ENCODE assay signal across 8 cellular contexts in the genomic region with DNA sequence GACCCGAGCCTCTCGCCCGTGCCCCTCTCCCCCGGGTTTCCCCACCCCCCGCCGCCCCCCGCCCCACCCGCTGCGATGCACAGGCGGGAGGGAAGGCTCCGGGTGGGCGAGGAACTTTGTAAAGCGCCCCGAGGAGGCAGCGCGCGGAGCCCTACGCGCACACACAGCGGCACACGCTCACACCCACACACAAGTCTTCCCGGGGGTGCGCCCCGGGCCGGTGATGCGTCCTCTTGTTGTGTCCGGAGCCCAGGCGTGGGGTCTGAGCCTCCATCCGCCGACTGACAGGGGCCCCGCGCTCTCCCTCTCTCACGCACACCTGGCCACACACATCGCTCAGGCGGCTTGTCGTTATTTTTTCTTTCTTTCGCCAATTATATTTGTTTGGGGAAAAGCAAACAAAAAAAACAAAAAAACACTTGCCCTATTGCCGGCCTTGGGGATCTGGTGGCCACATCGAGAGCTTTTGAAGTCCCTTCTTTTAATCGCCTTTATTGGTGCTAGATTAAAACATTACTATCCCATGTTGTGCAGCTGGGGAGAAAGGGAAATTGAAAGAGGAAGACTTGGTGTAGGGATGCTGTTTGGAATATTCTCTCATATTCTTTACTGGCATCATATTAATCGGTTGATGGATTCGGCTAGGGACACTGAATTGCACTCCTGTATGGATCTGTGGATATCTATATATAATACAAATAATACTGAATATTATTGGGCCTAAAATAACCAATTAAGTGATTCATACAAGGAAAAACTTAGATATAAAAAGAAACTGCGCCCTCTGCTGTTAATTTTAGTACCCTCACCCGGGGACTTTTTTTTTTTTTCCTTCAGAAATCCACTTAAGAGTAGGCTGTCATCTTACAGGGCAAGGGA. TPM values are rescaled to one million over a fixed set of nuclear protein-coding genes. Genes with fewer than 3 reads are reported as not detected.
DNase-seq lines count a peak whose midpoint lies in the region; ATAC-seq and TF ChIP-seq lines count a peak whose summit lies in the region.

No MANE protein-coding gene starts in this region.

- peak overlapping the region; percentile 38 for H3K4me3 ChIP-seq in colonic mucosa
- H3K4me3 ChIP-seq in kidney epithelial cell (ENCODE audit: low read depth, low read length), result peak overlapping the region; percentile 85

- H3K4me1 Mint-ChIP-seq in CD4-positive, alpha-beta T cell (ENCODE audit: low read depth), result peaks cover 24% of the 10 kb centered on the region

- no peaks in the 10 kb centered on the region for H3K9me3 ChIP-seq in CD4-positive, alpha-beta T cell (ENCODE audit: control insufficient read depth, low read length)
- no peaks in the 10 kb centered on the region for H3K9me3 ChIP-seq in colonic mucosa

- peaks cover 83% of the 10 kb centered on the region for H3K27me3 Mint-ChIP-seq in CD4-positive, alpha-beta T cell

- no peaks in the 10 kb centered on the region for H3K9me3 Mint-ChIP-seq in CD4-positive, alpha-beta T cell

- H3K36me3 ChIP-seq in colonic mucosa (no peaks in the 10 kb centered on the region), kidney epithelial cell (ENCODE audit: control insufficient read depth, insufficient read depth, low read length) (no peaks in the 10 kb centered on the region)

- no peak for DNase-seq in CD4-positive, alpha-beta T cell
- DNase-seq in SK-MEL-5 (ENCODE audit: low read depth, low spot score), result peak; percentile 56
- DNase-seq in colonic mucosa, result peak; percentile 20
- DNase-seq in kidney epithelial cell (ENCODE audit: low read depth), result no peak
- peak; percentile 24 for DNase-seq in stimulated activated CD4-positive, alpha-beta T cell treated with anti-CD3 and anti-CD28 coated beads, Interleukin-4, amount 100 ng/mL, for 1 hour
- DNase-seq in NCI-H187 treated with DMSO at 0.1 percent for 48 hours (lab: John Stamatoyannopoulos, UW), result no peak

- CTCF ChIA-PET in CD4-positive, alpha-beta T cell (lab: Charles Lee), result interaction anchor here (0.6 kb wide), 1 partner anchor 125 kb away, joined by 4 read pairs; no protein-coding TSS in a partner anchor

- ATAC-seq in CD4-positive, alpha-beta T cell (ENCODE audit: poor library complexity), result no peak
- ATAC-seq in GM19351 (IDR thresholded peaks at IDR 0.05; ENCODE audit: unreplicated experiment), result peak; percentile 55

- peaks cover 77% of the 10 kb centered on the region for H3K27me3 ChIP-seq in CD4-positive, alpha-beta T cell (ENCODE audit: control insufficient read depth, insufficient read depth, low read length)
- peaks cover 21% of the 10 kb centered on the region for H3K27me3 ChIP-seq in colonic mucosa
- no peaks in the 10 kb centered on the region for H3K27me3 ChIP-seq in kidney epithelial cell (ENCODE audit: control insufficient read depth, insufficient read depth, low read length)

- H3K27ac ChIP-seq in CD4-positive, alpha-beta T cell (ENCODE audit: low read depth, low read length), result no peak overlapping the region
- no peak overlapping the region for H3K27ac ChIP-seq in colonic mucosa

- no peaks in the 10 kb centered on the region for H3K36me3 Mint-ChIP-seq in CD4-positive, alpha-beta T cell (ENCODE audit: low read depth)

- no peak overlapping the region for H3K9ac ChIP-seq in colonic mucosa (ENCODE audit: low read depth in 2 of 2, low read length in 2 of 2)

- H3K27ac Mint-ChIP-seq in CD4-positive, alpha-beta T cell, result no peak overlapping the region

- TF ChIP-seq CTCF in CD4-positive, alpha-beta T cell (IDR thresholded peaks at IDR 0.05), result peak; percentile 72
- peak; percentile 71 for TF ChIP-seq CTCF in LNCAP (IDR thresholded peaks at IDR 0.05)
- TF ChIP-seq CTCF in colonic mucosa (IDR thresholded peaks at IDR 0.05), result peak; percentile 67
- TF ChIP-seq CTCF in kidney epithelial cell (IDR thresholded peaks at IDR 0.05; ENCODE audit: insufficient read depth, low read length, poor library complexity, severe bottlenecking), result peak; percentile 45

- peak overlapping the region; percentile 75 for H3K4me3 Mint-ChIP-seq in CD4-positive, alpha-beta T cell

- intact Hi-C loops in CD4-positive, alpha-beta T cell (cut with DNase I, micrococcal nuclease), result loop anchor here in 1 of 2 experiments (2.0 kb wide), 1 partner anchor 85 kb away; the partner anchor contains the start of gene PRMT6
- intact Hi-C loops in colonic mucosa (cut with DNase I), result no loop called here

- H3K4me1 ChIP-seq in colonic mucosa, result no peaks in the 10 kb centered on the region

- in situ Hi-C loops in SK-MEL-5 (cut with HindIII; ENCODE audit: low pct_unique_long_range_greater_than_20kb, low sequenced_read_pairs), result no loop called here

- POLR2A ChIA-PET in CD4-positive, alpha-beta T cell (lab: Charles Lee), result no interaction called here

RNA-seq across cellular contexts. Expression of gene NTNG1, which starts 0.9 kb away (rescaled TPM):
- not detected for total RNA-seq in CD4-positive, alpha-beta T cell
- total RNA-seq in SK-MEL-5 (2014; rRNA removed; shearing (Covaris generic)), result not detected in 2 replicates
- polyA plus RNA-seq in SK-MEL-5 (2015; cell fraction: cytosol; rRNA removed), result 0.38 TPM in 1 of 2 replicates, not detected in the other
- not detected in 2 replicates for polyA plus RNA-seq in SK-MEL-5 (2015; cell fraction: nucleus; rRNA removed)
- under 1 TPM; 0.30 to 0.88 TPM for total RNA-seq in colonic mucosa
- 3.7 and 5.2 TPM in 2 replicates for total RNA-seq in kidney epithelial cell

Comparison
In these comparisons a context has a peak if more than half of its experiments do, and no peak if none do; other contexts are left out.
1. DNase-seq: peak in SK-MEL-5 (single experiment), colonic mucosa (single experiment) and stimulated activated CD4-positive, alpha-beta T cell treated with anti-CD3 and anti-CD28 coated beads, Interleukin-4, amount 100 ng/mL, for 1 hour (single experiment); none in CD4-positive, alpha-beta T cell (0 of 10), kidney epithelial cell (single experiment) and NCI-H187 treated with DMSO at 0.1 percent for 48 hours (single experiment).
2. Peak in every context shown above with its lines, with median percentiles within 50 percentile points of each other: CTCF ChIP-seq.